9 cellular contexts compared by ENCODE assay signal in the genomic region with DNA sequence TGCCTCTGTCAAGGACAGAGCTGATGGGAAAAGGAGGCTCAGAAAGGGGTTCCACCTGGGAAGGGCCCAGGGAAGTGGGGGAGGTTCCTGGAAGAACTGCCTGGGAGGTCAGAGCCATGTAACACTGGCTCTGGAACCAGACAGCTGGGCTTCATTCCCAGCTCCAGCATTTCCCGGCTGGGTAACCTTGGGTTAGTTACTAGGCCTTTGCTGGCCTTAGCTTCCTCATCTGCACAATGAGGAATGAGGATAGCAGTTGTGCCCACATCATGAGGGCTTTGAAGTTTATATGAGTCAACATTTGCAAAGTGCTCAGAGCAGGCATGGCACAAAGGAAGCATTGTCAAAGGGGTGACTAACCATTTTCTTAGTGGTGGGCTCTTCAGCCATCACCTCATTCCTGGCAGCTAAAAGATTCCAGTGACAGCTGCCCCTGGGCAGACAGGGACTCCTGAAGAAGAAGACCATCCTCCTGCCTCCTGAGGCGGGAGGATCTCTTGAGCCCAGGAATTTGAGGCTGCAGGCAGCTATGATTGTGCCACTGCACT. TPM values are rescaled to one million over a fixed set of nuclear protein-coding genes. Genes with fewer than 3 reads are reported as not detected.
DNase-seq lines count a peak whose midpoint lies in the region; ATAC-seq and TF ChIP-seq lines count a peak whose summit lies in the region.
"Had no signal": no experiment of that assay in that cellular context is flagged by ENCODE, and none has a peak within 500 bp of the region (broad histone marks: within the 10 kb centered on the region; RNA-seq: fewer than 3 reads in every experiment).

No MANE protein-coding gene starts in this region.

- H3K27ac Mint-ChIP-seq in CD14-positive monocyte, result peak overlapping the region; percentile 7 to 95 (median 93)
- peak overlapping the region; percentile 97 for H3K27ac Mint-ChIP-seq in dendritic cell treated with granulocyte-macrophage colony-stimulating factor and Interleukin-4, amounts not matched to agents 40 ng/mL and 50 ng/mL, for 4 days
- peak overlapping the region; percentile 79 to 96 (median 93) for H3K27ac Mint-ChIP-seq in nephron

- intact Hi-C loops in CD14-positive monocyte (cut with micrococcal nuclease), result no loop called here
- intact Hi-C loops in dendritic cell treated with granulocyte-macrophage colony-stimulating factor and Interleukin-4, amounts not matched to agents 40 ng/mL and 50 ng/mL, for 4 days (cut with micrococcal nuclease), result no loop called here

- no peak for TF ChIP-seq CTCF in CD14-positive monocyte (IDR thresholded peaks at IDR 0.05)
- no peak for TF ChIP-seq CTCF in nephron (IDR thresholded peaks at IDR 0.05; ENCODE audit: unreplicated experiment in 3 of 3)

- H3K27me3 Mint-ChIP-seq in CD14-positive monocyte (ENCODE audit: low read depth in 3 of 3), result peaks cover 0 to 4% (median 1%) of the 10 kb centered on the region in 3 donors
- no peaks in the 10 kb centered on the region for H3K27me3 Mint-ChIP-seq in dendritic cell treated with granulocyte-macrophage colony-stimulating factor and Interleukin-4, amounts not matched to agents 40 ng/mL and 50 ng/mL, for 4 days
- no peaks in the 10 kb centered on the region for H3K27me3 Mint-ChIP-seq in nephron (ENCODE audit: low read depth)

- ATAC-seq in GM21515 (IDR thresholded peaks at IDR 0.05; ENCODE audit: unreplicated experiment), result no peak
- ATAC-seq in GM21390 (IDR thresholded peaks at IDR 0.05; ENCODE audit: unreplicated experiment), result no peak
- ATAC-seq: sciatic nerve had no signal

- no peaks in the 10 kb centered on the region for H3K9me3 Mint-ChIP-seq in CD14-positive monocyte
- no peaks in the 10 kb centered on the region for H3K9me3 Mint-ChIP-seq in dendritic cell treated with granulocyte-macrophage colony-stimulating factor and Interleukin-4, amounts not matched to agents 40 ng/mL and 50 ng/mL, for 4 days
- H3K9me3 Mint-ChIP-seq in nephron, result no peaks in the 10 kb centered on the region

- H3K4me1 Mint-ChIP-seq in CD14-positive monocyte (peaks cover 39% of the 10 kb centered on the region), nephron (peaks cover 47% of the 10 kb centered on the region)
- peaks cover 48% of the 10 kb centered on the region for H3K4me1 Mint-ChIP-seq in dendritic cell treated with granulocyte-macrophage colony-stimulating factor and Interleukin-4, amounts not matched to agents 40 ng/mL and 50 ng/mL, for 4 days (ENCODE audit: low read depth)

- peak; percentile 57 for DNase-seq in CD14-positive monocyte (ENCODE audit: low spot score)
- peak; percentile 59 for DNase-seq in MV-4-11 (lab: John Stamatoyannopoulos, UW)
- no peak for DNase-seq in GOT3 (lab: John Stamatoyannopoulos, UW)
- no peak for DNase-seq in middle frontal gyrus (ENCODE audit: extremely low spot score, low spot score)

- H3K36me3 Mint-ChIP-seq in CD14-positive monocyte, result peaks cover 19 to 23% of the 10 kb centered on the region in 2 donors
- H3K36me3 Mint-ChIP-seq in dendritic cell treated with granulocyte-macrophage colony-stimulating factor and Interleukin-4, amounts not matched to agents 40 ng/mL and 50 ng/mL, for 4 days (ENCODE audit: low read depth), result peaks cover 34% of the 10 kb centered on the region
- H3K36me3 Mint-ChIP-seq in nephron (ENCODE audit: low read depth), result peaks cover 19% of the 10 kb centered on the region

- H3K4me3 Mint-ChIP-seq in CD14-positive monocyte, result peak overlapping the region in 1 of 2 donors; percentile 47
- H3K4me3 Mint-ChIP-seq in dendritic cell treated with granulocyte-macrophage colony-stimulating factor and Interleukin-4, amounts not matched to agents 40 ng/mL and 50 ng/mL, for 4 days, result peak overlapping the region; percentile 58
- H3K4me3 Mint-ChIP-seq in nephron, result peak overlapping the region; percentile 86 to 93 (median 88)

RNA-seq across cellular contexts. Expression of a gene that starts 1.7 kb away (rescaled TPM):
- polyA plus RNA-seq in CD14-positive monocyte, result 10 to 100 TPM; 59.3 to 70.9 TPM

RNA-seq across cellular contexts. Expression of a gene that starts 9.5 kb away (rescaled TPM):
- 10 to 100 TPM; 76.7 to 79.6 TPM for polyA plus RNA-seq in CD14-positive monocyte

RNA-seq across cellular contexts. Expression of a gene that starts 24.0 kb away (rescaled TPM):
- polyA plus RNA-seq in CD14-positive monocyte, result 1 to 10 TPM; 4.8 to 6.2 TPM

RNA-seq across cellular contexts. Expression of a gene that starts 44.8 kb away (rescaled TPM):
- polyA plus RNA-seq in CD14-positive monocyte, result not detected

RNA-seq across cellular contexts. Expression of a gene that starts 51.9 kb away (rescaled TPM):
- 100 to 1,000 TPM; 204 to 313 TPM for polyA plus RNA-seq in CD14-positive monocyte

Comparison
In these comparisons a context has a peak if more than half of its experiments do, and no peak if none do; other contexts are left out.
1. DNase-seq: peak in CD14-positive monocyte (single experiment) and MV-4-11 (single experiment); none in GOT3 (single experiment) and middle frontal gyrus (single experiment).
2. Peak in every context shown above with its lines, with median percentiles within 50 percentile points of each other: H3K27ac Mint-ChIP-seq.